18 cellular contexts compared by ENCODE assay signal in genomic region chr20:13012886-13013285, GRCh38. TPM values are rescaled to one million over a fixed set of nuclear protein-coding genes. Genes with fewer than 3 reads are reported as not detected.
DNase-seq lines count a peak whose midpoint lies in the region; ATAC-seq and TF ChIP-seq lines count a peak whose summit lies in the region.
"Had no signal": no experiment of that assay in that cellular context is flagged by ENCODE, and none has a peak within 500 bp of the region (broad histone marks: within the 10 kb centered on the region; RNA-seq: fewer than 3 reads in every experiment).

No MANE protein-coding gene starts in this region.

- no peak overlapping the region for H4K12ac ChIP-seq in trophoblast cell (ENCODE audit: low read depth, low read length)

- H3K18ac ChIP-seq in H9 (ENCODE audit: insufficient read length, low read depth, low read length) (no peak overlapping the region), trophoblast cell (ENCODE audit: low read length) (no peak overlapping the region)

- no peak overlapping the region for H3K56ac ChIP-seq in H9 (ENCODE audit: insufficient read length, low read depth, low read length)

- H2AFZ ChIP-seq in H9 (ENCODE audit: low read length) (peak overlapping the region; percentile 46), trophoblast cell (ENCODE audit: insufficient read depth, low read length, poor library complexity) (no peak overlapping the region)

- H2BK15ac ChIP-seq in H9 (ENCODE audit: low read depth, low read length) = no peak overlapping the region

- H3K14ac ChIP-seq in H9 (ENCODE audit: insufficient read depth, low read length) (no peak overlapping the region), trophoblast cell (ENCODE audit: low read length) (no peak overlapping the region)

- H3K23me2 ChIP-seq in H9 (ENCODE audit: insufficient read length, low read depth, low read length, poor library complexity, severe bottlenecking) = no peaks in the 10 kb centered on the region

- no peak overlapping the region for H2BK20ac ChIP-seq in H9 (ENCODE audit: low read depth, low read length, poor library complexity, severe bottlenecking)

- H3K4ac ChIP-seq in H9 (ENCODE audit: low read depth, low read length) (no peak overlapping the region), trophoblast cell (ENCODE audit: low read depth, low read length) (no peak overlapping the region)

- H4K91ac ChIP-seq in H9 (ENCODE audit: insufficient read length, low read depth, low read length) (no peak overlapping the region), trophoblast cell (ENCODE audit: low read depth, low read length) (no peak overlapping the region)

- H3K27ac Mint-ChIP-seq in H9 = peak overlapping the region in 2 of 3 experiments; percentile 28 to 30; a peak in 2 of 7 replicates
- H3K27ac Mint-ChIP-seq: CD14-positive monocyte had no signal

- no peaks in the 10 kb centered on the region; the same call in none of the 2 replicates for H3K27me3 Mint-ChIP-seq in H9 (ENCODE audit: low read depth)

- no peak overlapping the region for H4K5ac ChIP-seq in H9 (ENCODE audit: insufficient read length, low read depth, low read length)

- H3K36me3 Mint-ChIP-seq in H9 (ENCODE audit: insufficient read depth in 1 of 3, low read depth in 3 of 3) = no peaks in the 10 kb centered on the region
- H3K36me3 Mint-ChIP-seq: CD14-positive monocyte had no signal

- H3K27ac ChIP-seq in H9 (ENCODE audit: insufficient read length, low read depth, low read length) (no peak overlapping the region), trophoblast cell (ENCODE audit: low read depth, low read length) (no peak overlapping the region)

- H3K4me2 ChIP-seq in H9 (ENCODE audit: insufficient read depth, insufficient read length, low read length) (no peak overlapping the region), trophoblast cell (ENCODE audit: low read length) (peak overlapping the region; percentile 29)

- TF ChIP-seq CTCF in H9 (conservative IDR thresholded peaks at IDR 0.05) = no peak
- TF ChIP-seq CTCF in choroid plexus epithelial cell (conservative IDR thresholded peaks at IDR 0.05; ENCODE audit: low read depth, low read length) = no peak

- H2BK12ac ChIP-seq in H9 (ENCODE audit: insufficient read length, low read depth, low read length) (no peak overlapping the region), trophoblast cell (ENCODE audit: low read length) (no peak overlapping the region)

- H2BK120ac ChIP-seq in H9 (ENCODE audit: low read depth, low read length, poor library complexity, severe bottlenecking) (no peak overlapping the region), trophoblast cell (ENCODE audit: insufficient read depth, low read length, poor library complexity) (no peak overlapping the region)

- H2AK5ac ChIP-seq in H9 (ENCODE audit: insufficient read length, low read length) (no peak overlapping the region), trophoblast cell (ENCODE audit: low read length) (no peak overlapping the region)

- H3K4me1 Mint-ChIP-seq in H9 = peaks cover 34 to 37% of the 10 kb centered on the region in 2 experiments

- no peak overlapping the region for H3K9ac ChIP-seq in H9 (ENCODE audit: extremely low read depth, insufficient read length, low read length)
- H3K9ac ChIP-seq in trophoblast cell (ENCODE audit: low read length) = no peak overlapping the region

- H3K23ac ChIP-seq in H9 (ENCODE audit: insufficient read length, low read depth, low read length) = no peak overlapping the region
- H3K23ac ChIP-seq in trophoblast cell (ENCODE audit: low read length) = no peak overlapping the region

- DNase-seq in H9 = no peak
- DNase-seq in choroid plexus epithelial cell (ENCODE audit: low read depth) = peak; percentile 38
- DNase-seq in kidney tubule cell (ENCODE audit: low spot score) = peak; percentile 34
- no peak for DNase-seq in trophoblast cell
- no peak for DNase-seq in ureter (ENCODE audit: low spot score)
- DNase-seq in NCI-H187 treated with DMSO at 0.1 percent for 48 hours (lab: John Stamatoyannopoulos, UW) = no peak
- DNase-seq: DMS 273 treated with DMSO at 0.1 percent for 48 hours, GF-D8, MV-4-11, NCI-H1417, NCI-H1930, NCI-H2171 treated with DMSO at 0.1 percent for 48 hours, NCI-H748 treated with DMSO at 0.1 percent for 48 hours, RPMI8226, SIG-M5 had no signal

- no peak overlapping the region for H3K4me3 ChIP-seq in choroid plexus epithelial cell (ENCODE audit: low read depth, low read length)
- no peak overlapping the region for H3K4me3 ChIP-seq in trophoblast cell (ENCODE audit: low read depth, low read length)
- H3K4me3 ChIP-seq: K562 had no signal

- H3K4me1 ChIP-seq in H9 (ENCODE audit: insufficient read depth, low read length) (no peaks in the 10 kb centered on the region; the same call in 1 of the 2 replicates), trophoblast cell (ENCODE audit: control insufficient read depth in 1 of 2, insufficient read depth in 2 of 2, low read length in 2 of 2) (peaks cover 6 to 14% of the 10 kb centered on the region in 2 experiments)

- no peak overlapping the region for H3T11ph ChIP-seq in H9 (ENCODE audit: low read length)

- no peaks in the 10 kb centered on the region for H3K79me1 ChIP-seq in H9 (ENCODE audit: insufficient read depth, low read depth, low read length, poor library complexity, severe bottlenecking)
- peaks cover 3% of the 10 kb centered on the region for H3K79me1 ChIP-seq in trophoblast cell (ENCODE audit: low read length)

- no peaks in the 10 kb centered on the region for H3K36me3 ChIP-seq in trophoblast cell (ENCODE audit: control insufficient read depth in 1 of 2, insufficient read depth in 2 of 2, low read length in 2 of 2)

- no peaks in the 10 kb centered on the region for H3K9me3 ChIP-seq in H9 (ENCODE audit: control insufficient read depth, low read depth, low read length)
- no peaks in the 10 kb centered on the region for H3K9me3 ChIP-seq in trophoblast cell (ENCODE audit: insufficient read depth, low read depth, low read length)

- no peak overlapping the region for H2BK5ac ChIP-seq in H9 (ENCODE audit: insufficient read length, low read length)
- H2BK5ac ChIP-seq in trophoblast cell (ENCODE audit: low read depth, low read length, poor library complexity) = no peak overlapping the region

- H4K8ac ChIP-seq in H9 (replicated peaks; ENCODE audit: insufficient read length, low read depth, low read length) = no peak overlapping the region
- H4K8ac ChIP-seq in trophoblast cell (ENCODE audit: low read depth, low read length) = no peak overlapping the region

- H3K27me3 ChIP-seq in H9 (ENCODE audit: insufficient read depth, low read length) (no peaks in the 10 kb centered on the region), trophoblast cell (ENCODE audit: insufficient read depth, low read length) (no peaks in the 10 kb centered on the region)

- no peaks in the 10 kb centered on the region for H4K20me1 ChIP-seq in H9 (ENCODE audit: control insufficient read depth, insufficient read depth, insufficient read length)

- no peaks in the 10 kb centered on the region for H3K9me3 Mint-ChIP-seq in H9

- H3K4me3 Mint-ChIP-seq in H9 = no peak overlapping the region
- H3K4me3 Mint-ChIP-seq: CD14-positive monocyte had no signal

- no CpG with 5 or more reads among the region's 1 CpG for WGBS in H9 (ENCODE audit: extremely low coverage, insufficient read length, low lambda C conversion rate)
- no CpG with 5 or more reads among the region's 1 CpG for WGBS in trophoblast cell (ENCODE audit: extremely low coverage, insufficient coverage, insufficient read length)

- H3K79me2 ChIP-seq in H9 (ENCODE audit: insufficient read depth, low read length) (no peaks in the 10 kb centered on the region), trophoblast cell (ENCODE audit: control insufficient read depth, insufficient read depth, low read length, poor library complexity) (no peaks in the 10 kb centered on the region)

- ATAC-seq in GM19452 (IDR thresholded peaks at IDR 0.05; ENCODE audit: unreplicated experiment) = no peak
- ATAC-seq: K562 had no signal

RNA-seq across cellular contexts. Expression of gene SPTLC3, which starts 4.1 kb away (rescaled TPM):
- total RNA-seq in H9 (2021) (0.42 and 0.68 TPM in 2 replicates), ureter (26.4 TPM)
- 5.4 and 5.5 TPM in 2 replicates for polyA plus RNA-seq in trophoblast cell (2013)
- total RNA-seq: K562 had no signal
- polyA plus RNA-seq: CD14-positive monocyte, K562 had no signal

Comparison
In these comparisons a context has a peak if more than half of its experiments do, and no peak if none do; other contexts are left out.
1. DNase-seq: peak in choroid plexus epithelial cell (single experiment) and kidney tubule cell (single experiment); none in H9 (single experiment), trophoblast cell (0 of 2), ureter (single experiment) and NCI-H187 treated with DMSO at 0.1 percent for 48 hours (single experiment).
2. RNA of gene SPTLC3, which starts 4.1 kb away (total RNA-seq): 26.4 TPM in ureter (single experiment); 0.42 to 0.68 TPM in H9; every median in the first group is over 10 times any median in the second.